ENCODE assay signal across 10 cellular contexts in the genomic region with DNA sequence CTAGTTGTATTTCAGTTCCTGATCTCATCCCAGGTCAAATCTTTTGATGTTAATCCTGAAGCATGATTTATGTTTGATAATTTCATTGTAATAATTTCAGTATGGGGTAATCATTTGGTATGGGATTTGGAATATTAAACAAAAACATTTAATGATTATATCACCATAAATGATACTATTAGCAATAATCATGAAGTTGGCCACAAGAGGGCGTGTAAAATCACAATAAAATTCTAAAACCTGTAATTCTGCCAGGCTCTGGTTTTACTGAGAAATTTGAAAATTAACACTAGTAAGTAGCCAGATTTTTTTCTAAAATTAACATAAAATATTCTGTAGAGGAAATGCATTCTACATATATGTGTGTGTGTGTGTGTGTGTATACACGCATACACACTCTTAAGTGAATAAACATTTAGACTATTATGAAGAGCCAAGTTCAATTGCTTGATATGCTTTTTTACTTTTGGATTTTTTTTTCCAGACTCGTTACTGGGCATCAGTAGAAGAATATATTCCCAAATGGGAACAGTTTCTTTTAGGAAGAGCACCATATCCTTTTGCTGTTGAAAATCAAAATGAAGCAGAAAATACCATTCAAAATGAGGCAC. TPM values are rescaled to one million over a fixed set of nuclear protein-coding genes. Genes with fewer than 3 reads are reported as not detected.
DNase-seq lines count a peak whose midpoint lies in the region; ATAC-seq and TF ChIP-seq lines count a peak whose summit lies in the region.
"Had no signal": no experiment of that assay in that cellular context is flagged by ENCODE, and none has a peak within 500 bp of the region (broad histone marks: within the 10 kb centered on the region; RNA-seq: fewer than 3 reads in every experiment).

No MANE protein-coding gene starts in this region.

- no peaks in the 10 kb centered on the region for H3K36me3 Mint-ChIP-seq in WTC11
- H3K36me3 Mint-ChIP-seq: memory B cell had no signal

- POLR2A ChIA-PET in HCT116 (lab: Charles Lee) (no interaction called here), WTC11 (lab: Charles Lee) (no interaction called here)

- RAD21 ChIA-PET in HCT116 (lab: Charles Lee; ENCODE audit: low non-redundant PET in 1 of 2, low total read pairs in 2 of 2, uncharacterized antibody in 2 of 2, unreplicated experiment in 2 of 2): no interaction called here

- H3K27ac Mint-ChIP-seq in WTC11: no peak overlapping the region
- H3K27ac Mint-ChIP-seq: memory B cell had no signal

- H3K27me3 Mint-ChIP-seq in WTC11 (ENCODE audit: low read depth): no peaks in the 10 kb centered on the region
- H3K27me3 Mint-ChIP-seq: memory B cell had no signal

- peak; percentile 27 for DNase-seq in BE2C
- peak; percentile 2 for DNase-seq in HCT116 (ENCODE audit: low read depth, low spot score)
- DNase-seq in astrocyte of the cerebellum (ENCODE audit: low read depth): peak; percentile 18
- DNase-seq in lung microvascular endothelial cell (ENCODE audit: low read depth in 2 of 2): peak; percentile 22 to 45
- no peak for DNase-seq in NCI-H2029 treated with DMSO at 0.1 percent for 48 hours (lab: John Stamatoyannopoulos, UW)
- DNase-seq in WTC11 (ENCODE audit: low spot score): no peak
- DNase-seq in NCI-H146 (lab: John Stamatoyannopoulos, UW): no peak
- DNase-seq: activated CD4-positive, CD25-positive, alpha-beta regulatory T cell treated with anti-CD3 and anti-CD28 coated beads, Interleukin-2, amount 50 U/mL, for 72 hours had no signal

- CTCF ChIA-PET in HCT116 (lab: Charles Lee): interaction anchor here (0.6 to 1.1 kb wide), 2 partner anchors 9 to 222 kb away, joined by 3 to 5 read pairs; no protein-coding TSS in a partner anchor
- CTCF ChIA-PET in WTC11 (lab: Charles Lee): interaction anchor here (0.7 to 2.0 kb wide), 10 partner anchors 10 to 229 kb away, joined by 3 to 7 read pairs (median 4); no protein-coding TSS in a partner anchor

- intact Hi-C loops in HCT116 (cut with micrococcal nuclease): loop anchor here (1.0 kb wide), 1 partner anchor 227 kb away; no protein-coding TSS in a partner anchor

- H3K4me1 Mint-ChIP-seq in WTC11: peaks cover 29% of the 10 kb centered on the region
- H3K4me1 Mint-ChIP-seq: memory B cell had no signal

- H3K27me3 ChIP-seq in BE2C (no peaks in the 10 kb centered on the region), HCT116 (ENCODE audit: insufficient read depth, low read length) (peaks cover 27% of the 10 kb centered on the region)

- ATAC-seq in HCT116: no peak
- ATAC-seq in GM21723 (IDR thresholded peaks at IDR 0.05; ENCODE audit: unreplicated experiment): no peak
- no peak for ATAC-seq in WTC11

- no peaks in the 10 kb centered on the region for H3K9me3 Mint-ChIP-seq in WTC11
- H3K9me3 Mint-ChIP-seq: memory B cell had no signal

- TF ChIP-seq POLR2A in HCT116 (IDR thresholded peaks at IDR 0.05; ENCODE audit: borderline replicate concordance, extremely low read depth, insufficient read depth, insufficient read length): no peak

- no peak overlapping the region for H3K27ac ChIP-seq in HCT116 (ENCODE audit: low read depth, low read length)

- H4K20me1 ChIP-seq in HCT116 (ENCODE audit: insufficient read depth): no peaks in the 10 kb centered on the region

- H3K4me3 ChIP-seq in BE2C (ENCODE audit: low read depth, low read length): no peak overlapping the region
- no peak overlapping the region for H3K4me3 ChIP-seq in HCT116 (replicated peaks in 1 of 2; ENCODE audit: low read depth in 1 of 2, low read length in 2 of 2)
- H3K4me3 ChIP-seq in astrocyte of the cerebellum (ENCODE audit: low read depth, low read length): no peak overlapping the region

- TF ChIP-seq RAD21 in HCT116 (IDR thresholded peaks at IDR 0.05; ENCODE audit: low read depth): peak; percentile 46

- no peak overlapping the region for H2AFZ ChIP-seq in HCT116 (ENCODE audit: low read depth, low read length, poor library complexity, severe bottlenecking)

- in situ Hi-C loops in astrocyte of the cerebellum (cut with HindIII; ENCODE audit: low sequenced_read_pairs): no loop called here

- no peak overlapping the region for H3K4me3 Mint-ChIP-seq in WTC11
- H3K4me3 Mint-ChIP-seq: memory B cell had no signal

- no peaks in the 10 kb centered on the region for H3K9me2 ChIP-seq in HCT116 (ENCODE audit: insufficient read depth)

- no TSS peak for BruUV-seq in HCT116 (replicated peaks; lab: Mats Ljungman, UMichigan)

- H3K9me3 ChIP-seq in BE2C (no peaks in the 10 kb centered on the region), HCT116 (ENCODE audit: control insufficient read depth in 1 of 2, insufficient read depth in 1 of 2, low read depth in 1 of 2, low read length in 2 of 2) (no peaks in the 10 kb centered on the region)

- no peaks in the 10 kb centered on the region for H3K4me1 ChIP-seq in BE2C
- H3K4me1 ChIP-seq in HCT116 (ENCODE audit: control insufficient read depth in 1 of 2, insufficient read depth in 2 of 2, low read length in 2 of 2): no peaks in the 10 kb centered on the region

- no peak overlapping the region for H3K9ac ChIP-seq in HCT116 (ENCODE audit: low read length)

- no peaks in the 10 kb centered on the region for H3K79me2 ChIP-seq in HCT116 (ENCODE audit: insufficient read depth, low read length)

- H3K36me3 ChIP-seq in BE2C: no peaks in the 10 kb centered on the region; the same call in none of the 2 replicates
- no peaks in the 10 kb centered on the region for H3K36me3 ChIP-seq in HCT116 (ENCODE audit: control insufficient read depth in 1 of 2, insufficient read depth in 2 of 2, low read length in 2 of 2)

- H3K4me2 ChIP-seq in HCT116 (ENCODE audit: low read length): no peak overlapping the region

- peak; percentile 41 for TF ChIP-seq CTCF in BE2C (IDR thresholded peaks at IDR 0.05; ENCODE audit: low read depth, low read length)
- peak; percentile 18 to 70 (median 32); a peak in 3 of 6 replicates for TF ChIP-seq CTCF in HCT116 (IDR thresholded peaks at IDR 0.05 in 2 of 3, conservative IDR thresholded peaks at IDR 0.05 in 1 of 3; ENCODE audit: borderline replicate concordance in 1 of 3, insufficient read depth in 1 of 3, low read depth in 2 of 3, low read length in 2 of 3)
- peak; percentile 15 for TF ChIP-seq CTCF in astrocyte of the cerebellum (IDR thresholded peaks at IDR 0.05; ENCODE audit: low read depth, low read length, missing control alignments)
- no peak; the same call in none of the 2 replicates for TF ChIP-seq CTCF in WTC11 (IDR thresholded peaks at IDR 0.05)

TF ChIP-seq in HCT116, 20 proteins besides CTCF, POLR2A, EP300 and RAD21 (continues in another document):
- TF ChIP-seq EZH2 (IDR thresholded peaks at IDR 0.05): no peak
- TF ChIP-seq, protein P1, sequence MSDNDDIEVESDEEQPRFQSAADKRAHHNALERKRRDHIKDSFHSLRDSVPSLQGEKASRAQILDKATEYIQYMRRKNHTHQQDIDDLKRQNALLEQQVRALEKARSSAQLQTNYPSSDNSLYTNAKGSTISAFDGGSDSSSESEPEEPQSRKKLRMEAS (IDR thresholded peaks at IDR 0.05): no peak
- no peak for TF ChIP-seq YY1 (IDR thresholded peaks at IDR 0.05; ENCODE audit: extremely low read depth, insufficient replicate concordance, low read depth, low read length)
- no peak for TF ChIP-seq POLR2AphosphoS5 (IDR thresholded peaks at IDR 0.05; ENCODE audit: low read depth, low read length)
- no peak for TF ChIP-seq SRF (IDR thresholded peaks at IDR 0.05; ENCODE audit: low read depth)
- TF ChIP-seq SP1 (IDR thresholded peaks at IDR 0.05; ENCODE audit: low read depth): no peak
- no peak for TF ChIP-seq SIN3A (IDR thresholded peaks at IDR 0.05; ENCODE audit: low read depth)
- no peak for TF ChIP-seq ZFX (IDR thresholded peaks at IDR 0.05)

TF ChIP-seq in WTC11, 78 proteins besides CTCF, POLR2A, EP300 and RAD21:
- TF ChIP-seq, protein P2, sequence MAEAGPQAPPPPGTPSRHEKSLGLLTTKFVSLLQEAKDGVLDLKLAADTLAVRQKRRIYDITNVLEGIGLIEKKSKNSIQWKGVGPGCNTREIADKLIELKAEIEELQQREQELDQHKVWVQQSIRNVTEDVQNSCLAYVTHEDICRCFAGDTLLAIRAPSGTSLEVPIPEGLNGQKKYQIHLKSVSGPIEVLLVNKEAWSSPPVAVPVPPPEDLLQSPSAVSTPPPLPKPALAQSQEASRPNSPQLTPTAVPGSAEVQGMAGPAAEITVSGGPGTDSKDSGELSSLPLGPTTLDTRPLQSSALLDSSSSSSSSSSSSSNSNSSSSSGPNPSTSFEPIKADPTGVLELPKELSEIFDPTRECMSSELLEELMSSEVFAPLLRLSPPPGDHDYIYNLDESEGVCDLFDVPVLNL (CRISPR knock-in tag; IDR thresholded peaks at IDR 0.05; ENCODE audit: borderline replicate concordance, low read depth): no peak
- TF ChIP-seq ELF4 (CRISPR knock-in tag; IDR thresholded peaks at IDR 0.05; ENCODE audit: low read depth) (no peak), NFE2L1 (CRISPR knock-in tag; IDR thresholded peaks at IDR 0.05) (no peak)

RNA-seq across cellular contexts. Expression of gene FEZF2, which starts 40.5 kb away (rescaled TPM):
- not detected for polyA plus RNA-seq in BE2C (2012; ENCODE audit: insufficient read depth, insufficient read length, low read depth)
- not detected for total RNA-seq in HCT116 (2021; ENCODE audit: unreplicated experiment)
- polyA plus RNA-seq in HCT116 (2012): not detected in 2 replicates
- total RNA-seq in lung microvascular endothelial cell: not detected in 2 replicates
- total RNA-seq in WTC11 (2021): not detected in 3 replicates

Comparison
In these comparisons a context has a peak if more than half of its experiments do, and no peak if none do; other contexts are left out.
1. DNase-seq: peak in BE2C (single experiment), HCT116 (single experiment), astrocyte of the cerebellum (single experiment) and lung microvascular endothelial cell (2 of 2); none in NCI-H2029 treated with DMSO at 0.1 percent for 48 hours (single experiment), WTC11 (single experiment) and NCI-H146 (single experiment).